In the genomic region with DNA sequence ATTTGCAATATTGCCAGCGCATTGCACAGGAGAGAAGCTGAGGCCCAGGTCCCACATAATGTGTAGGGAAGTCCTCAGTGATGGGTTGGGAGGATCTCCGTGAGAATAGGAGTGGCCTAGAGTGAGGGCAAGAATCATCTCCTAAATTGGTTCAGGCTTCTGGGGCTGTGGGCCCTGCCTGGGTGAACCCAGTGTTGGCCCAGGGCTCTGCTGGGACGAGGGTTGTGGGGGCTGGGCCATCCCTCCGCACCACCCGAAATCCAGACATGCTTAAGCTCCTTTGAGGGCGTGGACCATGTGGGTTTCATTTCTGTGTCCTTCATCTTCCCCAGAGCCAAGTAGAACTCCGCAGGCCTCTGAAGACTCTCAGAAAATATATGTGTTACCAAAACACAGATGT, we compare ENCODE assay signal across 16 cellular contexts. TPM values are rescaled to one million over a fixed set of nuclear protein-coding genes. Genes with fewer than 3 reads are reported as not detected.
DNase-seq lines count a peak whose midpoint lies in the region; ATAC-seq and TF ChIP-seq lines count a peak whose summit lies in the region.
"Had no signal": no experiment of that assay in that cellular context is flagged by ENCODE, and none has a peak within 500 bp of the region (broad histone marks: within the 10 kb centered on the region; RNA-seq: fewer than 3 reads in every experiment).

No MANE protein-coding gene starts in this region.

- POLR2A ChIA-PET in BJ (lab: Charles Lee), result interaction anchor here (0.7 kb wide), 1 partner anchor 78 kb away, joined by 4 read pairs; no protein-coding TSS in a partner anchor

- no peak for TF ChIP-seq CTCF in BJ (IDR thresholded peaks at IDR 0.05; ENCODE audit: insufficient read depth, low read depth, low read length)
- no peak for TF ChIP-seq CTCF in esophagus squamous epithelium (IDR thresholded peaks at IDR 0.05)

- no peak overlapping the region for H3K23ac ChIP-seq in trophoblast cell (ENCODE audit: low read length)

- H3K14ac ChIP-seq in trophoblast cell (ENCODE audit: low read length), result no peak overlapping the region

- H3K9ac ChIP-seq in SK-N-MC (ENCODE audit: insufficient read length) (no peak overlapping the region), trophoblast cell (ENCODE audit: low read length) (no peak overlapping the region)

- H3K9me3 ChIP-seq in SK-N-MC (ENCODE audit: low read depth, low read length) (no peaks in the 10 kb centered on the region), esophagus squamous epithelium (no peaks in the 10 kb centered on the region), trophoblast cell (ENCODE audit: insufficient read depth, low read depth, low read length) (no peaks in the 10 kb centered on the region)

- peak overlapping the region; percentile 34 for H3K18ac ChIP-seq in trophoblast cell (ENCODE audit: low read length)

- H3K4me2 ChIP-seq in trophoblast cell (ENCODE audit: low read length), result no peak overlapping the region

- H3K27ac ChIP-seq in SK-N-MC (peak overlapping the region; percentile 14; the same call in 1 of the 2 replicates), esophagus squamous epithelium (peak overlapping the region; percentile 11 to 99 (median 84)), trophoblast cell (ENCODE audit: low read depth, low read length) (peak overlapping the region; percentile 21)

- intact Hi-C loops in esophagus squamous epithelium (cut with DNase I), result no loop called here

- H2BK12ac ChIP-seq in trophoblast cell (ENCODE audit: low read length), result no peak overlapping the region

- peaks cover 35% of the 10 kb centered on the region for H3K79me2 ChIP-seq in trophoblast cell (ENCODE audit: control insufficient read depth, insufficient read depth, low read length, poor library complexity)

- H3K27me3 ChIP-seq in BJ (ENCODE audit: control insufficient read depth, insufficient read depth, low read length), result no peaks in the 10 kb centered on the region
- H3K27me3 ChIP-seq in esophagus squamous epithelium, result no peaks in the 10 kb centered on the region
- H3K27me3 ChIP-seq in trophoblast cell (ENCODE audit: insufficient read depth, low read length), result no peaks in the 10 kb centered on the region

- no peak overlapping the region for H2BK5ac ChIP-seq in trophoblast cell (ENCODE audit: low read depth, low read length, poor library complexity)

- H3K4me3 ChIP-seq in BJ (ENCODE audit: low read depth, low read length), result no peak overlapping the region
- no peak overlapping the region for H3K4me3 ChIP-seq in SK-N-MC
- H3K4me3 ChIP-seq in esophagus squamous epithelium, result peak overlapping the region in 1 of 4 donors; percentile 39
- no peak overlapping the region for H3K4me3 ChIP-seq in trophoblast cell (ENCODE audit: low read depth, low read length)

- CTCF ChIA-PET in BJ (lab: Yijun Ruan, JAX), result interaction anchor here (0.8 to 2.8 kb wide), 7 partner anchors 8 to 92 kb away, joined by 3 to 9 read pairs (median 3); no protein-coding TSS in a partner anchor

- ATAC-seq in HG03097 (IDR thresholded peaks at IDR 0.05; ENCODE audit: low FRiP score, unreplicated experiment), result no peak
- ATAC-seq: HCT116 had no signal

- H2AK5ac ChIP-seq in trophoblast cell (ENCODE audit: low read length), result no peak overlapping the region

- WGBS in esophagus squamous epithelium, 2 donors, result 47 to 68% methylated on average over 3 of the region's 7 CpGs
- WGBS in trophoblast cell (ENCODE audit: extremely low coverage, insufficient coverage, insufficient read length), result no CpG with 5 or more reads among the region's 7 CpGs

- no peak overlapping the region for H4K8ac ChIP-seq in trophoblast cell (ENCODE audit: low read depth, low read length)

- no peak overlapping the region for H2BK120ac ChIP-seq in trophoblast cell (ENCODE audit: insufficient read depth, low read length, poor library complexity)

- H4K12ac ChIP-seq in trophoblast cell (ENCODE audit: low read depth, low read length), result no peak overlapping the region

- H3K4ac ChIP-seq in trophoblast cell (ENCODE audit: low read depth, low read length), result peak overlapping the region; percentile 57

- no peak overlapping the region for H4K91ac ChIP-seq in trophoblast cell (ENCODE audit: low read depth, low read length)

- DNase-seq in BJ (ENCODE audit: low read depth), result peak; percentile 9
- no peak for DNase-seq in SK-N-MC (ENCODE audit: low read depth, low spot score)
- no peak for DNase-seq in esophagus squamous epithelium (lab: John Stamatoyannopoulos, UW)
- DNase-seq in trophoblast cell, result peak; percentile 34 to 55
- DNase-seq in NCI-H2107 (lab: John Stamatoyannopoulos, UW), result no peak
- no peak for DNase-seq in NOMO-1 treated with dmso at 0.1 percent for 144 hours (lab: John Stamatoyannopoulos, UW; ENCODE audit: unreplicated experiment)
- no peak for DNase-seq in ureter (ENCODE audit: low spot score)
- DNase-seq: activated CD4-positive, CD25-positive, alpha-beta regulatory T cell; activated naive CD8-positive, alpha-beta T cell treated with anti-CD3 and anti-CD28 coated beads for 36 hours; activated T-cell treated with anti-CD3 and anti-CD28 coated beads for 4 hours; AML-193; naive B cell; NCI-H446 treated with DMSO at 0.1 percent for 48 hours; stimulated activated naive CD4-positive, alpha-beta T cell had no signal

- H3K36me3 ChIP-seq in BJ (ENCODE audit: control insufficient read depth, insufficient read depth, low read length) (peaks cover 12% of the 10 kb centered on the region), SK-N-MC (ENCODE audit: insufficient read depth, low read length) (no peaks in the 10 kb centered on the region; the same call in 1 of the 2 replicates), esophagus squamous epithelium (peaks cover 0 to 60% (median 19%) of the 10 kb centered on the region in 3 donors), trophoblast cell (ENCODE audit: control insufficient read depth in 1 of 2, insufficient read depth in 2 of 2, low read length in 2 of 2) (peaks cover 36 to 43% of the 10 kb centered on the region in 2 experiments)

- peaks cover 29 to 85% (median 41%) of the 10 kb centered on the region in 3 donors for H3K4me1 ChIP-seq in esophagus squamous epithelium
- peaks cover 28 to 31% of the 10 kb centered on the region in 2 experiments for H3K4me1 ChIP-seq in trophoblast cell (ENCODE audit: control insufficient read depth in 1 of 2, insufficient read depth in 2 of 2, low read length in 2 of 2)

- H2AFZ ChIP-seq in trophoblast cell (ENCODE audit: insufficient read depth, low read length, poor library complexity), result no peak overlapping the region

- TF ChIP-seq POLR2A in esophagus squamous epithelium (IDR thresholded peaks at IDR 0.05), result no peak

- H3K79me1 ChIP-seq in trophoblast cell (ENCODE audit: low read length), result peaks cover 29% of the 10 kb centered on the region

RNA-seq across cellular contexts. Expression of a gene that starts 3.7 kb away (rescaled TPM):
- polyA plus RNA-seq in BJ (2011; rRNA removed), result 16.6 and 26.5 TPM in 2 replicates
- polyA minus RNA-seq in BJ (2011; rRNA and poly(A)+ RNA removed), result 23.3 and 29.9 TPM in 2 replicates
- total RNA-seq in esophagus squamous epithelium (100 to 1,000 TPM in 2 of 4 donors, 10 to 100 TPM in 2; 64.7 to 139 (median 88.4) TPM), ureter (80.2 TPM)
- polyA plus RNA-seq in trophoblast cell (2013), result 103 and 108 TPM in 2 replicates

RNA-seq across cellular contexts. Expression of a gene that starts 43.6 kb away (rescaled TPM):
- 0.38 and 0.42 TPM in 2 replicates for polyA plus RNA-seq in BJ (2011; rRNA removed)
- polyA minus RNA-seq in BJ (2011; rRNA and poly(A)+ RNA removed), result 0.14 and 0.46 TPM in 2 replicates
- total RNA-seq in esophagus squamous epithelium (under 1 TPM in 2 of 4 donors, not detected in 2; 0.13 to 0.38 TPM), ureter (not detected)
- polyA plus RNA-seq in trophoblast cell (2013), result 0.12 and 0.18 TPM in 2 replicates

RNA-seq across cellular contexts. Expression of a gene that starts 43.7 kb away (rescaled TPM):
- 86.2 and 92.1 TPM in 2 replicates for polyA plus RNA-seq in BJ (2011; rRNA removed)
- 17.6 and 18.1 TPM in 2 replicates for polyA minus RNA-seq in BJ (2011; rRNA and poly(A)+ RNA removed)
- 10 to 100 TPM; 31.7 to 56.1 (median 46.9) TPM for total RNA-seq in esophagus squamous epithelium
- polyA plus RNA-seq in trophoblast cell (2013), result 140 and 147 TPM in 2 replicates
- total RNA-seq in ureter, result 49.5 TPM

Comparison
In these comparisons a context has a peak if more than half of its experiments do, and no peak if none do; other contexts are left out.
1. DNase-seq: peak in BJ (single experiment) and trophoblast cell (2 of 2); none in SK-N-MC (single experiment), esophagus squamous epithelium (single experiment), NCI-H2107 (single experiment), NOMO-1 treated with dmso at 0.1 percent for 144 hours (single experiment) and ureter (single experiment).
2. H3K27ac ChIP-seq: peak in every context shown above with its lines; median percentile 84 in esophagus squamous epithelium; 21 in trophoblast cell; 14 in SK-N-MC.